Comparison of ENCODE assay signal across 16 cellular contexts in the genomic region with DNA sequence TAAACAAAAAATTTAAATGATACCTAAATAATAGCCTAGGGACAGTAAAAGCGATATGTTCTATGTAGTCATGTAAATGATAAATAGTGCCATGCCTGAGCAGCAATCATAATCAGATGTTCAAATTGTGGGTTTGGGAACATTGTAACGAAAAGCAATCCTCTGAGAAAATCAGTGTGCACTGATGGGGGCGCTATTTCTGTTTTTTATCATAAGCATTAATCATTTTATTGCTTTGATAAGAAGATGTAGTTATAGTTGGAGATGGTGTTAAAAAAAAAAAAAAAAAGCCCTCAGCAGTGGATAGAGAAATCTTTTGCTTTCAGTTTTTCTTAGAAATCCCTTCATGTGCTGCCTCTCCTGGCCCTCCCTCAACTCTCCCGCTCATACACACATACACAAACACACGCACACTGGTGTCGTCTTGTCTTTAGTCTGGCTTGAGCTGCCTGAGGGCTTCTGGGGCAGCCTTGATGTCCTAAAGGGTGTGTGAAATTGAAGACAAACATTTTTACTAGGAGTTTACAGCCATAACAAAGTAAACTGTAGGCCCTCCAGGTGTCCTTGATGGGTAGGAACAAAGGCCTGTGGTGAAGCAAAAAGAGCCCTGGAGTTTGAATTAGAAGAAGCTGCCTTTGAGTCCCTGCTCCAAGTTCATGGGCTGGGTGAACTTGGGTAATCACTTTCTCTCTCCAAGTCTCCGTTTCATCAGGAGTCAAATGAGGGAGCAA.
DNase-seq lines count a peak whose midpoint lies in the region; ATAC-seq and TF ChIP-seq lines count a peak whose summit lies in the region.
"Had no signal": no experiment of that assay in that cellular context is flagged by ENCODE, and none has a peak within 500 bp of the region (broad histone marks: within the 10 kb centered on the region; RNA-seq: fewer than 3 reads in every experiment).

No MANE protein-coding gene starts in this region.

- intact Hi-C loops in mucosa of descending colon (cut with DNase I, micrococcal nuclease) = no loop called here
- intact Hi-C loops in MCF 10A (cut with micrococcal nuclease) = no loop called here

- no peaks in the 10 kb centered on the region for H3K36me3 Mint-ChIP-seq in MCF 10A (ENCODE audit: insufficient read depth, unreplicated experiment)
- H3K36me3 Mint-ChIP-seq: activated CD4-positive, alpha-beta memory T cell treated with anti-CD3 and anti-CD28 coated beads for 36 hours; activated naive CD8-positive, alpha-beta T cell had no signal

- H3K79me2 ChIP-seq in Loucy (ENCODE audit: insufficient read depth, low read length) = no peaks in the 10 kb centered on the region

- H3K9me3 Mint-ChIP-seq in MCF 10A (ENCODE audit: unreplicated experiment) = no peaks in the 10 kb centered on the region
- H3K9me3 Mint-ChIP-seq: activated CD4-positive, alpha-beta memory T cell treated with anti-CD3 and anti-CD28 coated beads for 36 hours had no signal

- no peaks in the 10 kb centered on the region for H3K9me3 ChIP-seq in Loucy (ENCODE audit: insufficient read depth, low read depth, low read length)
- H3K9me3 ChIP-seq in mucosa of descending colon = no peaks in the 10 kb centered on the region
- H3K9me3 ChIP-seq: esophagus muscularis mucosa had no signal

- ATAC-seq in mucosa of descending colon = peak; percentile 37
- no peak for ATAC-seq in GM21619 (IDR thresholded peaks at IDR 0.05; ENCODE audit: unreplicated experiment)

- no peak overlapping the region for H3K4me3 ChIP-seq in Loucy (ENCODE audit: low read length, poor library complexity, severe bottlenecking)
- no peak overlapping the region for H3K4me3 ChIP-seq in mucosa of descending colon
- H3K4me3 ChIP-seq: esophagus muscularis mucosa had no signal

- H3K4me2 ChIP-seq in Loucy (ENCODE audit: low read depth, low read length, poor library complexity, severe bottlenecking) = no peak overlapping the region

- H3K9me2 ChIP-seq in Loucy (replicated peaks; ENCODE audit: low read depth, low read length) = no peaks in the 10 kb centered on the region

- CTCF ChIA-PET in MCF 10A (lab: Yijun Ruan, JAX) = interaction anchor here (1.5 kb wide), 1 partner anchor 19 kb away, joined by 6 read pairs; no protein-coding TSS in a partner anchor

- H3K9ac ChIP-seq in Loucy (ENCODE audit: low read depth, low read length, poor library complexity, severe bottlenecking) = no peak overlapping the region

- H3K27ac Mint-ChIP-seq in MCF 10A (ENCODE audit: low read depth, unreplicated experiment) = no peak overlapping the region
- H3K27ac Mint-ChIP-seq: activated CD4-positive, alpha-beta memory T cell treated with anti-CD3 and anti-CD28 coated beads for 36 hours; activated naive CD8-positive, alpha-beta T cell; HFFc6 had no signal

- H3K36me3 ChIP-seq in Loucy (ENCODE audit: insufficient read depth, low read length) (no peaks in the 10 kb centered on the region), mucosa of descending colon (ENCODE audit: low read depth) (no peaks in the 10 kb centered on the region)
- H3K36me3 ChIP-seq: esophagus muscularis mucosa had no signal

- no peaks in the 10 kb centered on the region for H3K4me1 Mint-ChIP-seq in MCF 10A (ENCODE audit: insufficient read depth, unreplicated experiment)

- in situ Hi-C loops in GM13976 (cut with MboI; ENCODE audit: low sequenced_read_pairs, unreplicated experiment) = no loop called here

- H3K27me3 Mint-ChIP-seq in MCF 10A (ENCODE audit: insufficient read depth, unreplicated experiment) = no peaks in the 10 kb centered on the region
- H3K27me3 Mint-ChIP-seq: activated CD4-positive, alpha-beta memory T cell treated with anti-CD3 and anti-CD28 coated beads for 36 hours; activated naive CD8-positive, alpha-beta T cell had no signal

- no TSS peak for BruUV-seq in MCF 10A (replicated peaks; lab: Mats Ljungman, UMichigan)

- peak overlapping the region; percentile 19; the same call in 1 of the 2 replicates for H3K27ac ChIP-seq in VCaP
- H3K27ac ChIP-seq: esophagus muscularis mucosa had no signal

- no peaks in the 10 kb centered on the region for H4K20me1 ChIP-seq in Loucy (ENCODE audit: insufficient read depth, low read length, poor library complexity, severe bottlenecking)

- DNase-seq in DMS53 treated with DMSO at 0.1 percent for 48 hours (lab: John Stamatoyannopoulos, UW; ENCODE audit: unreplicated experiment) = peak; percentile 12
- DNase-seq in mucosa of descending colon = peak in 1 of 3 donors; percentile 7
- DNase-seq in MCF 10A (ENCODE audit: unreplicated experiment) = no peak
- no peak for DNase-seq in kidney tubule cell (ENCODE audit: low spot score)
- DNase-seq in GM13976 (ENCODE audit: low spot score) = no peak
- DNase-seq: activated CD4-positive, alpha-beta memory T cell treated with anti-CD3 and anti-CD28 coated beads for 36 hours; activated T-cell treated with anti-CD3 and anti-CD28 coated beads, Interleukin-2, amount 50 U/mL, for 48 hours; dermis blood vessel endothelial cell; HFFc6; kidney glomerular epithelial cell; stimulated activated CD4-positive, alpha-beta T cell treated with anti-CD3 and anti-CD28 coated beads, Interleukin-4, amount 100 ng/mL, for 4 hours had no signal

- H3K4me1 ChIP-seq in Loucy (ENCODE audit: insufficient read depth, low read length, poor library complexity, severe bottlenecking) (no peaks in the 10 kb centered on the region), mucosa of descending colon (ENCODE audit: low read depth) (no peaks in the 10 kb centered on the region)
- H3K4me1 ChIP-seq: esophagus muscularis mucosa had no signal

- TF ChIP-seq CTCF in Loucy (conservative IDR thresholded peaks at IDR 0.05; ENCODE audit: low read length) (0 out of 2 replicates have a peak, but pooled peaks have one; percentile 35), VCaP (conservative IDR thresholded peaks at IDR 0.05) (peak; percentile 36; the same call in 1 of the 2 replicates), mucosa of descending colon (IDR thresholded peaks at IDR 0.05) (no peak), MCF 10A (IDR thresholded peaks at IDR 0.05; ENCODE audit: unreplicated experiment) (no peak), GM13976 (IDR thresholded peaks at IDR 0.05; ENCODE audit: borderline replicate concordance, control extremely low read depth, extremely low read depth, insufficient read depth, missing control alignments) (no peak)

- no peaks in the 10 kb centered on the region for H3F3A ChIP-seq in Loucy (ENCODE audit: low read depth)

- H2AFZ ChIP-seq in Loucy (ENCODE audit: low read length) = no peak overlapping the region

- no peaks in the 10 kb centered on the region for H3K27me3 ChIP-seq in Loucy (ENCODE audit: insufficient read depth, low read length, poor library complexity, severe bottlenecking)

- POLR2A ChIA-PET in MCF 10A (lab: Yijun Ruan, JAX) = interaction anchor here (0.6 kb wide), 1 partner anchor 277 kb away, joined by 3 read pairs; no protein-coding TSS in a partner anchor

- H3K4me3 Mint-ChIP-seq in MCF 10A (ENCODE audit: unreplicated experiment) = no peak overlapping the region
- H3K4me3 Mint-ChIP-seq: activated CD4-positive, alpha-beta memory T cell treated with anti-CD3 and anti-CD28 coated beads for 36 hours; activated naive CD8-positive, alpha-beta T cell; HFFc6 had no signal

Comparison
In these comparisons a context has a peak if more than half of its experiments do, and no peak if none do; other contexts are left out.
1. CTCF ChIP-seq: peak in Loucy (single experiment) and VCaP (single experiment); none in mucosa of descending colon (single experiment), MCF 10A (single experiment) and GM13976 (single experiment).